ENCODE assay signal across 8 cellular contexts in genomic region chr1:58968360-58968952, GRCh38.
DNase-seq lines count a peak whose midpoint lies in the region; ATAC-seq and TF ChIP-seq lines count a peak whose summit lies in the region.

No MANE protein-coding gene starts in this region.

- H3K27ac ChIP-seq in BLaER1 (peak overlapping the region; percentile 74), parathyroid adenoma (peak overlapping the region; percentile 93)

- H3K4me1 ChIP-seq in BLaER1, result peaks cover 35% of the 10 kb centered on the region
- peaks cover 43% of the 10 kb centered on the region for H3K4me1 ChIP-seq in parathyroid adenoma

- DNase-seq in activated B cell treated with CpG ODN at 0.5 μM for 24 hours (peak; percentile 46), fibroblast of pulmonary artery (ENCODE audit: low read depth) (peak; percentile 85), SIG-M5 treated with dmso at 0.1 percent for 504 hours (lab: John Stamatoyannopoulos, UW; ENCODE audit: unreplicated experiment) (no peak), CD14-positive monocyte (ENCODE audit: low spot score) (no peak)

- no peaks in the 10 kb centered on the region for H3K36me3 ChIP-seq in BLaER1
- H3K36me3 ChIP-seq in parathyroid adenoma (ENCODE audit: control insufficient read depth, insufficient read depth, low read length), result no peaks in the 10 kb centered on the region

- H3K4me3 ChIP-seq in BLaER1 (no peak overlapping the region), fibroblast of pulmonary artery (replicated peaks; ENCODE audit: low read depth, low read length) (no peak overlapping the region), parathyroid adenoma (ENCODE audit: low read depth, low read length) (peak overlapping the region; percentile 20)

- no peak for TF ChIP-seq CTCF in activated B cell treated with CpG ODN at 0.5 μM for 24 hours (IDR thresholded peaks at IDR 0.05)
- TF ChIP-seq CTCF in fibroblast of pulmonary artery (IDR thresholded peaks at IDR 0.05; ENCODE audit: low read length, missing control alignments), result no peak
- no peak for TF ChIP-seq CTCF in parathyroid adenoma (IDR thresholded peaks at IDR 0.05)
- no peak for TF ChIP-seq CTCF in CD14-positive monocyte (IDR thresholded peaks at IDR 0.05)

- H3K4me3 Mint-ChIP-seq in activated B cell treated with CpG ODN at 0.5 μM for 24 hours (peak overlapping the region; percentile 77), CD14-positive monocyte (no peak overlapping the region)

- H3K9me3 Mint-ChIP-seq in activated B cell treated with CpG ODN at 0.5 μM for 24 hours, result no peaks in the 10 kb centered on the region
- peaks cover 0 to 3% (median 0%) of the 10 kb centered on the region in 7 donors for H3K9me3 Mint-ChIP-seq in CD14-positive monocyte

- H3K4me2 ChIP-seq in BLaER1, result peak overlapping the region; percentile 69
- H3K4me2 ChIP-seq in parathyroid adenoma (ENCODE audit: low read length), result peak overlapping the region; percentile 50

- no peaks in the 10 kb centered on the region for H4K20me1 ChIP-seq in BLaER1

- intact Hi-C loops in activated B cell treated with CpG ODN at 0.5 μM for 24 hours (cut with micrococcal nuclease) (loop anchor here (1.0 to 5.0 kb wide), 7 partner anchors 40 to 730 kb away; no protein-coding TSS in a partner anchor), CD14-positive monocyte (cut with micrococcal nuclease) (no loop called here)

- H3K4me1 Mint-ChIP-seq in activated B cell treated with CpG ODN at 0.5 μM for 24 hours, result peaks cover 72% of the 10 kb centered on the region
- H3K4me1 Mint-ChIP-seq in CD14-positive monocyte, result peaks cover 28% of the 10 kb centered on the region

- H3K27me3 Mint-ChIP-seq in activated B cell treated with CpG ODN at 0.5 μM for 24 hours, result no peaks in the 10 kb centered on the region
- H3K27me3 Mint-ChIP-seq in CD14-positive monocyte (ENCODE audit: low read depth in 3 of 3), result peaks cover 3 to 11% (median 9%) of the 10 kb centered on the region in 3 donors

- no peaks in the 10 kb centered on the region for H3K9me3 ChIP-seq in BLaER1
- no peaks in the 10 kb centered on the region for H3K9me3 ChIP-seq in parathyroid adenoma (ENCODE audit: control insufficient read depth, low read length)

- peak overlapping the region; percentile 58 for H2AFZ ChIP-seq in parathyroid adenoma

- TF ChIP-seq POLR2A in GM19193 (IDR thresholded peaks at IDR 0.05; ENCODE audit: extremely low read depth, insufficient read depth, insufficient read length), result peak; percentile 34

- H3K27me3 ChIP-seq in BLaER1 (no peaks in the 10 kb centered on the region), parathyroid adenoma (ENCODE audit: control insufficient read depth, insufficient read depth, low read length) (no peaks in the 10 kb centered on the region)

- no peaks in the 10 kb centered on the region for H3K79me2 ChIP-seq in parathyroid adenoma

- no peaks in the 10 kb centered on the region for H3K36me3 Mint-ChIP-seq in activated B cell treated with CpG ODN at 0.5 μM for 24 hours (ENCODE audit: low read depth)
- H3K36me3 Mint-ChIP-seq in CD14-positive monocyte, result no peaks in the 10 kb centered on the region

- POLR2A ChIA-PET in activated B cell treated with CpG ODN at 0.5 μM for 24 hours (lab: Charles Lee), result interaction anchor here (0.6 to 4.0 kb wide), 28 partner anchors 26 to 728 kb away, joined by 3 to 29 read pairs (median 6); partner anchors contain the start of genes FGGY and JUN

- peak overlapping the region; percentile 99 for H3K27ac Mint-ChIP-seq in activated B cell treated with CpG ODN at 0.5 μM for 24 hours
- H3K27ac Mint-ChIP-seq in CD14-positive monocyte, result peak overlapping the region in 1 of 7 donors; percentile 84

- H3K9ac ChIP-seq in BLaER1 (peak overlapping the region; percentile 52; the same call in 1 of the 2 replicates), parathyroid adenoma (no peak overlapping the region)

- peak; percentile 82 for ATAC-seq in HG03159 (IDR thresholded peaks at IDR 0.05; ENCODE audit: unreplicated experiment)
- peak; percentile 95 for ATAC-seq in activated B cell treated with CpG ODN at 0.5 μM for 24 hours (ENCODE audit: low read depth)

- CTCF ChIA-PET in activated B cell treated with CpG ODN at 0.5 μM for 24 hours (lab: Charles Lee), result interaction anchor here (0.5 to 1.6 kb wide), 2 partner anchors 42 to 79 kb away, joined by 3 to 5 read pairs; no protein-coding TSS in a partner anchor

Comparison
In these comparisons a context has a peak if more than half of its experiments do, and no peak if none do; other contexts are left out.
1. DNase-seq: peak in activated B cell treated with CpG ODN at 0.5 μM for 24 hours (single experiment) and fibroblast of pulmonary artery (single experiment); none in SIG-M5 treated with dmso at 0.1 percent for 504 hours (single experiment) and CD14-positive monocyte (single experiment).